1 cellular context compared by ENCODE assay signal in the genomic region with DNA sequence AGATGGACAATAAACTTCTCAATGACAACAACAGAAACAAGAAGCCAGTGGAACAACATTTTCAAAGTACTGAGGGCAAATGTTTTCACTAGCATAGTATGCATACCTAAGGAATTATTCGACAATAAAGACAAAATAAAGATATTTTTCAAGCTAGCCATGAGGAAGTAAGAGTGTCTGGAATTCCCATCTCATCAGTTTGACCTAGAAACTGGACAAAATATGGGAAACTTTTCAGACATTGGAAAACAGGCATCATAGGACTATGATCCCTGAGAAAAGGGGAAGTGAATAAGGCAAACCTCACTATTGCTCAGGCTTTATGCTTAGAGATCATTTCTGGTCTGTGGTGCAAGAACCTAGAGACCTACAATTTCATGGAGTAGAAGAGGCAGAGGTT.
TF ChIP-seq lines count a peak whose summit lies in the region.

No MANE protein-coding gene starts in this region.

TF ChIP-seq in SK-N-SH treated with all-trans-retinoic acid at 6 μM for 48 hours, 23 proteins besides CTCF, POLR2A, EP300 and RAD21 (continued from another document):
- TF ChIP-seq PATZ1 (CRISPR knock-in tag; IDR thresholded peaks at IDR 0.05; ENCODE audit: borderline replicate concordance) (no peak), GLIS3 (CRISPR knock-in tag; IDR thresholded peaks at IDR 0.05) (no peak), ZNF565 (CRISPR knock-in tag; conservative IDR thresholded peaks at IDR 0.05; ENCODE audit: low read depth) (no peak), OSR1 (CRISPR knock-in tag; IDR thresholded peaks at IDR 0.05) (no peak), RARB (CRISPR knock-in tag; IDR thresholded peaks at IDR 0.05) (no peak)
